ENCODE assay signal across 1 cellular context in the genomic region with DNA sequence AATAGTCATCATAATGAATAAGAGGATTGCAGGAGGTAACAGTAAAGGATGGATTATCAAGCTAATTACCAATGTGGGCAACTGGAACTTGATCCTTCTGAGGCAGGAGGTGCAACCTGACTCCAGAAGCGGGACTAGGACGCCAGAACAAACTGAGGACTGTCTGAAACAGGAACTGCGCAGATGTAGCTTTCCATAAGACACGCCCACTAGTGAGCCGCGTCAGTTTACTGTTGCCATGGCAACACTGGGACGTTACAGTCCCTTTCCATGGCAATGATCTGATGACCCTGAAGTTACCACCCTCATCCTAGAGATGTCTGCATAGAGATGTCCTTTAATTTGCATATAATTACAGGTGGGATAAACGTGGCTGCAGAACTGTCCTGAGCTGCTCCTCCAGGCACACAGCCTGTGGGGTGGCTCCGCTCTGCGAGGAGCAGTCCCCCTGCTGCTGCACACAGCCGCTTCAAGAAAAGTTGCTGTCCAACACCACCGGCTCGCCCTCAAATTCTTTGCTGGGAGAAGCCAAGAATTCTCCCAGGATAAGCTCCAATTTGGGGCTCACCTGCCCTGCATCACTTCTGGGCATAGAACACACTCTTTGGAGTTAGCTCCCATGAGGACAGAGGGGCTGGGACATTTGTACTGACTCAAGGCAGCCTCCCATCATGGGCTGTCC.
A peak's percentile ranks its signal among the peaks of the same experiment; 100 is the strongest.
TF ChIP-seq lines count a peak whose summit lies in the region.

No MANE protein-coding gene starts in this region.

TF ChIP-seq in HEK293, 187 proteins besides CTCF, POLR2A, EP300 and RAD21 (continued from another document):
- TF ChIP-seq, protein P1, sequence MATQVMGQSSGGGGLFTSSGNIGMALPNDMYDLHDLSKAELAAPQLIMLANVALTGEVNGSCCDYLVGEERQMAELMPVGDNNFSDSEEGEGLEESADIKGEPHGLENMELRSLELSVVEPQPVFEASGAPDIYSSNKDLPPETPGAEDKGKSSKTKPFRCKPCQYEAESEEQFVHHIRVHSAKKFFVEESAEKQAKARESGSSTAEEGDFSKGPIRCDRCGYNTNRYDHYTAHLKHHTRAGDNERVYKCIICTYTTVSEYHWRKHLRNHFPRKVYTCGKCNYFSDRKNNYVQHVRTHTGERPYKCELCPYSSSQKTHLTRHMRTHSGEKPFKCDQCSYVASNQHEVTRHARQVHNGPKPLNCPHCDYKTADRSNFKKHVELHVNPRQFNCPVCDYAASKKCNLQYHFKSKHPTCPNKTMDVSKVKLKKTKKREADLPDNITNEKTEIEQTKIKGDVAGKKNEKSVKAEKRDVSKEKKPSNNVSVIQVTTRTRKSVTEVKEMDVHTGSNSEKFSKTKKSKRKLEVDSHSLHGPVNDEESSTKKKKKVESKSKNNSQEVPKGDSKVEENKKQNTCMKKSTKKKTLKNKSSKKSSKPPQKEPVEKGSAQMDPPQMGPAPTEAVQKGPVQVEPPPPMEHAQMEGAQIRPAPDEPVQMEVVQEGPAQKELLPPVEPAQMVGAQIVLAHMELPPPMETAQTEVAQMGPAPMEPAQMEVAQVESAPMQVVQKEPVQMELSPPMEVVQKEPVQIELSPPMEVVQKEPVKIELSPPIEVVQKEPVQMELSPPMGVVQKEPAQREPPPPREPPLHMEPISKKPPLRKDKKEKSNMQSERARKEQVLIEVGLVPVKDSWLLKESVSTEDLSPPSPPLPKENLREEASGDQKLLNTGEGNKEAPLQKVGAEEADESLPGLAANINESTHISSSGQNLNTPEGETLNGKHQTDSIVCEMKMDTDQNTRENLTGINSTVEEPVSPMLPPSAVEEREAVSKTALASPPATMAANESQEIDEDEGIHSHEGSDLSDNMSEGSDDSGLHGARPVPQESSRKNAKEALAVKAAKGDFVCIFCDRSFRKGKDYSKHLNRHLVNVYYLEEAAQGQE (tag by site-specific recombination; IDR thresholded peaks at IDR 0.05), result peak; percentile 93
- TF ChIP-seq YY1 (tag by site-specific recombination; IDR thresholded peaks at IDR 0.05) (no peak), OSR2 (tag by site-specific recombination; IDR thresholded peaks at IDR 0.05) (no peak), KLF9 (tag by site-specific recombination; IDR thresholded peaks at IDR 0.05; ENCODE audit: low read depth) (peak; percentile 65; the same call in 1 of the 2 replicates), ZNF529 (tag by site-specific recombination; IDR thresholded peaks at IDR 0.05; ENCODE audit: insufficient replicate concordance) (no peak)
- TF ChIP-seq, protein P2, sequence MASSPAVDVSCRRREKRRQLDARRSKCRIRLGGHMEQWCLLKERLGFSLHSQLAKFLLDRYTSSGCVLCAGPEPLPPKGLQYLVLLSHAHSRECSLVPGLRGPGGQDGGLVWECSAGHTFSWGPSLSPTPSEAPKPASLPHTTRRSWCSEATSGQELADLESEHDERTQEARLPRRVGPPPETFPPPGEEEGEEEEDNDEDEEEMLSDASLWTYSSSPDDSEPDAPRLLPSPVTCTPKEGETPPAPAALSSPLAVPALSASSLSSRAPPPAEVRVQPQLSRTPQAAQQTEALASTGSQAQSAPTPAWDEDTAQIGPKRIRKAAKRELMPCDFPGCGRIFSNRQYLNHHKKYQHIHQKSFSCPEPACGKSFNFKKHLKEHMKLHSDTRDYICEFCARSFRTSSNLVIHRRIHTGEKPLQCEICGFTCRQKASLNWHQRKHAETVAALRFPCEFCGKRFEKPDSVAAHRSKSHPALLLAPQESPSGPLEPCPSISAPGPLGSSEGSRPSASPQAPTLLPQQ (tag by site-specific recombination; IDR thresholded peaks at IDR 0.05), result no peak
TF ChIP-seq in HEK293: peak in this region for 6.
